17 cellular contexts compared by ENCODE assay signal in the genomic region with DNA sequence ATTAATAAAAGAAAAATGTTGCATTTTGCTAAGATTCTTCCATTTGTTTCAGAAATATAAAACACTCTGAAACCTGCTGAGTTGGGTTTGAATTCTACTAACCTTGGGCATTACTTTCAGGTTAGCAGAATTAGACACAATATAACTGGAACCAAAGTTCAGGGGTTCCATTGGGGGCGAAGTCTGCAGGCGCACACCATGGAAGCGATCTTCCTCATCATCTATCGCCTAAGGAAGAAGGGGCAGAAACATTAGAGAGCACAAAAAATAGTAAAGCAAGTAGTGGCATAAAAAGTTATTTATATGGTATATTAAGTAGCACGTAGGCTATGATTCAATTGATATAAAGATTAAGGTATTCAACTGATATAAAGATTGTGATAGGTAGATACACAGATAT. TPM values are rescaled to one million over a fixed set of nuclear protein-coding genes. Genes with fewer than 3 reads are reported as not detected.
DNase-seq lines count a peak whose midpoint lies in the region; ATAC-seq and TF ChIP-seq lines count a peak whose summit lies in the region.
"Had no signal": no experiment of that assay in that cellular context is flagged by ENCODE, and none has a peak within 500 bp of the region (broad histone marks: within the 10 kb centered on the region; RNA-seq: fewer than 3 reads in every experiment).

No MANE protein-coding gene starts in this region.

- no peak overlapping the region for H3K4me3 ChIP-seq in HEK293 (ENCODE audit: low read depth, low read length)
- H3K4me3 ChIP-seq: BLaER1, GM23338 had no signal

- no peak for ATAC-seq in activated T-cell treated with anti-CD3 and anti-CD28 coated beads, Interleukin-2, amount 50 U/mL, for 72 hours (replicated peaks in 1 of 2)
- ATAC-seq in activated T-cell treated with anti-CD3 and anti-CD28 coated beads, Interleukin-2, amount 50 U/mL, for 4 hours, result no peak
- ATAC-seq in activated T-helper 17 cell treated with anti-CD3 and anti-CD28 coated beads, Interleukin-2, amount 50 U/mL, for 72 hours (replicated peaks), result no peak
- ATAC-seq in HG03565 (IDR thresholded peaks at IDR 0.05; ENCODE audit: unreplicated experiment), result no peak
- ATAC-seq: GM23338, HCT116 had no signal

- H3K27me3 Mint-ChIP-seq in activated T-cell treated with anti-CD3 and anti-CD28 coated beads, Interleukin-2, amount 50 U/mL, for 72 hours (ENCODE audit: low read depth), result no peaks in the 10 kb centered on the region
- no peaks in the 10 kb centered on the region for H3K27me3 Mint-ChIP-seq in activated T-cell treated with anti-CD3 and anti-CD28 coated beads, Interleukin-2, amount 50 U/mL, for 4 hours (ENCODE audit: low read depth)
- H3K27me3 Mint-ChIP-seq in activated T-helper 17 cell treated with anti-CD3 and anti-CD28 coated beads, Interleukin-2, amount 50 U/mL, for 72 hours, result no peaks in the 10 kb centered on the region
- H3K27me3 Mint-ChIP-seq: B cell; CD4-positive, CD25-positive, alpha-beta regulatory T cell; CD8-positive, alpha-beta memory T cell had no signal

- POLR2A ChIA-PET in HEK293 (lab: Yijun Ruan, JAX), result no interaction called here

- CTCF ChIA-PET in HEK293 (lab: Yijun Ruan, JAX), result interaction anchor here (0.6 to 1.1 kb wide), 2 partner anchors 40 to 50 kb away, joined by 3 read pairs; no protein-coding TSS in a partner anchor

- H3K27ac Mint-ChIP-seq in activated T-cell treated with anti-CD3 and anti-CD28 coated beads, Interleukin-2, amount 50 U/mL, for 72 hours, result peak overlapping the region; percentile 56
- H3K27ac Mint-ChIP-seq in activated T-helper 17 cell treated with anti-CD3 and anti-CD28 coated beads, Interleukin-2, amount 50 U/mL, for 72 hours, result peak overlapping the region; percentile 49
- H3K27ac Mint-ChIP-seq: GM23338, H9, HFFc6 had no signal

- no peaks in the 10 kb centered on the region for H3K4me1 ChIP-seq in HEK293 (ENCODE audit: control insufficient read depth, insufficient read depth, low read length)

- DNase-seq in activated T-cell treated with anti-CD3 and anti-CD28 coated beads, Interleukin-2, amount 50 U/mL, for 72 hours, result no peak
- no peak for DNase-seq in activated T-cell treated with anti-CD3 and anti-CD28 coated beads, Interleukin-2, amount 50 U/mL, for 4 hours
- DNase-seq in mucosa of gallbladder (ENCODE audit: low spot score), result no peak
- DNase-seq: CD4-positive, CD25-positive, alpha-beta regulatory T cell; CD8-positive, alpha-beta memory T cell; DMS153; DND-41; H9; HFFc6 had no signal

- peaks cover 8 to 15% of the 10 kb centered on the region in 2 experiments; a peak in 2 of 3 replicates for H3K36me3 ChIP-seq in HEK293 (ENCODE audit: control insufficient read depth in 2 of 2, insufficient read depth in 1 of 2, low read length in 2 of 2)

- no peaks in the 10 kb centered on the region for H3K9me3 ChIP-seq in HEK293 (ENCODE audit: control insufficient read depth, insufficient read depth, low read depth, low read length)
- H3K9me3 ChIP-seq: BLaER1 had no signal

- peaks cover 5 to 17% of the 10 kb centered on the region in 2 donors for H3K36me3 Mint-ChIP-seq in activated T-cell treated with anti-CD3 and anti-CD28 coated beads, Interleukin-2, amount 50 U/mL, for 72 hours (ENCODE audit: insufficient read depth in 2 of 2)
- peaks cover 26% of the 10 kb centered on the region for H3K36me3 Mint-ChIP-seq in activated T-cell treated with anti-CD3 and anti-CD28 coated beads, Interleukin-2, amount 50 U/mL, for 4 hours (ENCODE audit: insufficient read depth)
- H3K36me3 Mint-ChIP-seq in activated T-helper 17 cell treated with anti-CD3 and anti-CD28 coated beads, Interleukin-2, amount 50 U/mL, for 72 hours (ENCODE audit: low read depth), result peaks cover 99% of the 10 kb centered on the region

- no peak overlapping the region for H3K4me3 Mint-ChIP-seq in activated T-cell treated with anti-CD3 and anti-CD28 coated beads, Interleukin-2, amount 50 U/mL, for 72 hours
- H3K4me3 Mint-ChIP-seq in activated T-cell treated with anti-CD3 and anti-CD28 coated beads, Interleukin-2, amount 50 U/mL, for 4 hours, result no peak overlapping the region
- no peak overlapping the region for H3K4me3 Mint-ChIP-seq in activated T-helper 17 cell treated with anti-CD3 and anti-CD28 coated beads, Interleukin-2, amount 50 U/mL, for 72 hours
- H3K4me3 Mint-ChIP-seq: B cell; CD4-positive, CD25-positive, alpha-beta regulatory T cell; CD8-positive, alpha-beta memory T cell; GM23338; H9; HFFc6 had no signal

- TF ChIP-seq CTCF in HEK293 (tag by site-specific recombination; IDR thresholded peaks at IDR 0.05), result no peak

- no peaks in the 10 kb centered on the region for H3K9me3 Mint-ChIP-seq in activated T-cell treated with anti-CD3 and anti-CD28 coated beads, Interleukin-2, amount 50 U/mL, for 72 hours
- no peaks in the 10 kb centered on the region for H3K9me3 Mint-ChIP-seq in activated T-cell treated with anti-CD3 and anti-CD28 coated beads, Interleukin-2, amount 50 U/mL, for 4 hours
- no peaks in the 10 kb centered on the region for H3K9me3 Mint-ChIP-seq in activated T-helper 17 cell treated with anti-CD3 and anti-CD28 coated beads, Interleukin-2, amount 50 U/mL, for 72 hours
- H3K9me3 Mint-ChIP-seq: CD4-positive, CD25-positive, alpha-beta regulatory T cell; CD8-positive, alpha-beta memory T cell; GM23338; H9; HFFc6 had no signal

- no peak overlapping the region for H3K27ac ChIP-seq in HEK293 (ENCODE audit: extremely low read depth, low read depth, low read length)
- H3K27ac ChIP-seq: BLaER1, C4-2B had no signal

- H3K4me1 Mint-ChIP-seq in activated T-cell treated with anti-CD3 and anti-CD28 coated beads, Interleukin-2, amount 50 U/mL, for 72 hours (ENCODE audit: low read depth), result no peaks in the 10 kb centered on the region
- H3K4me1 Mint-ChIP-seq in activated T-cell treated with anti-CD3 and anti-CD28 coated beads, Interleukin-2, amount 50 U/mL, for 4 hours (ENCODE audit: low read depth), result peaks cover 4% of the 10 kb centered on the region
- H3K4me1 Mint-ChIP-seq in activated T-helper 17 cell treated with anti-CD3 and anti-CD28 coated beads, Interleukin-2, amount 50 U/mL, for 72 hours, result no peaks in the 10 kb centered on the region
- H3K4me1 Mint-ChIP-seq: B cell had no signal

TF ChIP-seq in HEK293, 187 proteins besides CTCF, POLR2A, EP300 and RAD21:
- TF ChIP-seq BCL11B (tag by site-specific recombination; IDR thresholded peaks at IDR 0.05; ENCODE audit: low read depth), result no peak
- TF ChIP-seq, protein P1, sequence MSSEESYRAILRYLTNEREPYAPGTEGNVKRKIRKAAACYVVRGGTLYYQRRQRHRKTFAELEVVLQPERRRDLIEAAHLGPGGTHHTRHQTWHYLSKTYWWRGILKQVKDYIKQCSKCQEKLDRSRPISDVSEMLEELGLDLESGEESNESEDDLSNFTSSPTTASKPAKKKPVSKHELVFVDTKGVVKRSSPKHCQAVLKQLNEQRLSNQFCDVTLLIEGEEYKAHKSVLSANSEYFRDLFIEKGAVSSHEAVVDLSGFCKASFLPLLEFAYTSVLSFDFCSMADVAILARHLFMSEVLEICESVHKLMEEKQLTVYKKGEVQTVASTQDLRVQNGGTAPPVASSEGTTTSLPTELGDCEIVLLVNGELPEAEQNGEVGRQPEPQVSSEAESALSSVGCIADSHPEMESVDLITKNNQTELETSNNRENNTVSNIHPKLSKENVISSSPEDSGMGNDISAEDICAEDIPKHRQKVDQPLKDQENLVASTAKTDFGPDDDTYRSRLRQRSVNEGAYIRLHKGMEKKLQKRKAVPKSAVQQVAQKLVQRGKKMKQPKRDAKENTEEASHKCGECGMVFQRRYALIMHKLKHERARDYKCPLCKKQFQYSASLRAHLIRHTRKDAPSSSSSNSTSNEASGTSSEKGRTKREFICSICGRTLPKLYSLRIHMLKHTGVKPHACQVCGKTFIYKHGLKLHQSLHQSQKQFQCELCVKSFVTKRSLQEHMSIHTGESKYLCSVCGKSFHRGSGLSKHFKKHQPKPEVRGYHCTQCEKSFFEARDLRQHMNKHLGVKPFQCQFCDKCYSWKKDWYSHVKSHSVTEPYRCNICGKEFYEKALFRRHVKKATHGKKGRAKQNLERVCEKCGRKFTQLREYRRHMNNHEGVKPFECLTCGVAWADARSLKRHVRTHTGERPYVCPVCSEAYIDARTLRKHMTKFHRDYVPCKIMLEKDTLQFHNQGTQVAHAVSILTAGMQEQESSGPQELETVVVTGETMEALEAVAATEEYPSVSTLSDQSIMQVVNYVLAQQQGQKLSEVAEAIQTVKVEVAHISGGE (tag by site-specific recombination; conservative IDR thresholded peaks at IDR 0.05; ENCODE audit: low read depth), result peak; percentile 87

RNA-seq across cellular contexts. Expression of gene CARD8, which starts 34.1 kb away (rescaled TPM):
- 100 to 1,000 TPM; 166 to 201 TPM for total RNA-seq in activated T-cell treated with anti-CD3 and anti-CD28 coated beads, Interleukin-2, amount 50 U/mL, for 72 hours
- total RNA-seq in activated T-cell treated with anti-CD3 and anti-CD28 coated beads, Interleukin-2, amount 50 U/mL, for 4 hours, result 10 to 100 TPM; 47.6 to 55.1 (median 51.3) TPM
- 100 to 1,000 TPM; 161 to 244 TPM for total RNA-seq in activated T-helper 17 cell treated with anti-CD3 and anti-CD28 coated beads, Interleukin-2, amount 50 U/mL, for 72 hours
- total RNA-seq in mucosa of gallbladder, result 38.6 TPM

RNA-seq across cellular contexts. Expression of gene ZNF114, which starts 48.3 kb away (rescaled TPM):
- under 1 TPM in 1 of 2 donors, not detected in 1; 0.14 TPM for total RNA-seq in activated T-cell treated with anti-CD3 and anti-CD28 coated beads, Interleukin-2, amount 50 U/mL, for 72 hours
- under 1 TPM in 2 of 3 donors, not detected in 1; 0.10 to 0.18 TPM for total RNA-seq in activated T-cell treated with anti-CD3 and anti-CD28 coated beads, Interleukin-2, amount 50 U/mL, for 4 hours
- 1 to 10 TPM in 1 of 2 donors, not detected in 1; 1.4 TPM for total RNA-seq in activated T-helper 17 cell treated with anti-CD3 and anti-CD28 coated beads, Interleukin-2, amount 50 U/mL, for 72 hours
- 0.43 TPM for total RNA-seq in mucosa of gallbladder
- total RNA-seq: CD4-positive, CD25-positive, alpha-beta regulatory T cell had no signal

RNA-seq across cellular contexts. Expression of gene ZSWIM9, which starts 51.1 kb away (rescaled TPM):
- total RNA-seq in activated T-cell treated with anti-CD3 and anti-CD28 coated beads, Interleukin-2, amount 50 U/mL, for 72 hours, result 10 to 100 TPM; 10.6 to 13.1 TPM
- 1 to 10 TPM; 6.0 to 6.7 (median 6.5) TPM for total RNA-seq in activated T-cell treated with anti-CD3 and anti-CD28 coated beads, Interleukin-2, amount 50 U/mL, for 4 hours
- total RNA-seq in activated T-helper 17 cell treated with anti-CD3 and anti-CD28 coated beads, Interleukin-2, amount 50 U/mL, for 72 hours, result 10 to 100 TPM in 1 of 2 donors, 1 to 10 TPM in 1; 9.9 to 11.3 TPM
- 10.7 TPM for total RNA-seq in mucosa of gallbladder

RNA-seq across cellular contexts. Expression of gene LIG1, which starts 51.5 kb away (rescaled TPM):
- 100 to 1,000 TPM; 156 to 212 TPM for total RNA-seq in activated T-cell treated with anti-CD3 and anti-CD28 coated beads, Interleukin-2, amount 50 U/mL, for 72 hours
- 100 to 1,000 TPM in 2 of 3 donors, 10 to 100 TPM in 1; 77.5 to 103 (median 102) TPM for total RNA-seq in activated T-cell treated with anti-CD3 and anti-CD28 coated beads, Interleukin-2, amount 50 U/mL, for 4 hours
- 100 to 1,000 TPM; 154 to 206 TPM for total RNA-seq in activated T-helper 17 cell treated with anti-CD3 and anti-CD28 coated beads, Interleukin-2, amount 50 U/mL, for 72 hours
- 22.6 TPM for total RNA-seq in mucosa of gallbladder
